ENCODE assay signal across 19 cellular contexts in the genomic region with DNA sequence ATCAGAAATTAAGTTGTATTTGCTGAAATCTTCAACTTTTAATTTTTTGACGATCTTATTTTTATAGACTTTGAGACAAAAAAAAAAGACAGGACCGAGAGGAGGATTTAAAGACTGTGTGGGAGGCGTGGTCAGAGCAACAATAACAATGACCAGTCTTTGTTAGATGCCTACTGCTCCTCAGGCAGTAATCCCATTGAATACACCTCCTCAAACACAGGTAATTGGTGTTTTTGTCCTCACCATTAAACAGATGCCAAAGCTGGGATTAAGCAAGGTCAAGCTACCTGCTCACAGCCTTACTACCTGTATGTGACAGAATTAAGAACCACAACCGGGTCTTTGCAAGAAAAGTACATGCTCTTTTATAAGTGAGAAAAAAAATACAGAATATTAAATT.
DNase-seq lines count a peak whose midpoint lies in the region; ATAC-seq, FAIRE-seq and TF ChIP-seq lines count a peak whose summit lies in the region.
"Had no signal": no experiment of that assay in that cellular context is flagged by ENCODE, and none has a peak within 500 bp of the region (broad histone marks: within the 10 kb centered on the region; RNA-seq: fewer than 3 reads in every experiment).

No MANE protein-coding gene starts in this region.

- H3K9ac ChIP-seq in H1 (replicated peaks in 1 of 4; ENCODE audit: extremely low read depth in 1 of 4, low read depth in 3 of 4, low read length in 3 of 4): no peak overlapping the region

- DNase-seq in COR-L47 (lab: John Stamatoyannopoulos, UW): peak; percentile 57
- peak; percentile 20 to 30 for DNase-seq in HAP-1 (ENCODE audit: low spot score in 2 of 2)
- DNase-seq in H1 (ENCODE audit: low read depth in 1 of 2, low spot score in 2 of 2): peak in 1 of 2 experiments; percentile 2
- DNase-seq in iPS-NIHi11 (ENCODE audit: low spot score): peak; percentile 63
- no peak for DNase-seq in Right ventricle myocardium inferior (ENCODE audit: missing footprints)
- no peak for DNase-seq in C1 segment of cervical spinal cord (lab: John Stamatoyannopoulos, UW)
- no peak for DNase-seq in activated CD4-positive, alpha-beta T cell treated with anti-CD3 and anti-CD28 coated beads, Interleukin-2, amount 50 U/mL, for 48 hours
- DNase-seq: BE2C; CD4-positive, alpha-beta memory T cell; DMS79; HCEC 1CT; IMR-90; NCI-H1436; NCI-H510A treated with DMSO at 0.1 percent for 48 hours; SHP77 had no signal

- H3K27ac ChIP-seq in H1 (ENCODE audit: low read depth, low read length): no peak overlapping the region
- H3K27ac ChIP-seq: HL-60, SK-N-MC had no signal

- H3K9me3 ChIP-seq in HAP-1 (no peaks in the 10 kb centered on the region), H1 (ENCODE audit: insufficient read depth in 2 of 2, low read depth in 1 of 2, low read length in 1 of 2) (no peaks in the 10 kb centered on the region)
- H3K9me3 ChIP-seq: BE2C had no signal

- no peaks in the 10 kb centered on the region for H3K23me2 ChIP-seq in H1 (ENCODE audit: low read depth, low read length)

- TF ChIP-seq EP300 in H1 (IDR thresholded peaks at IDR 0.05; ENCODE audit: borderline replicate concordance in 1 of 2, low read depth in 2 of 2, low read length in 2 of 2): no peak

- no peak overlapping the region for H3K4me3 ChIP-seq in HAP-1
- H3K4me3 ChIP-seq in H1 (ENCODE audit: extremely low read depth in 1 of 4, insufficient read depth in 2 of 4, low read depth in 3 of 4, low read length in 4 of 4): peak overlapping the region in 1 of 4 experiments; percentile 23; a peak in 1 of 8 replicates
- H3K4me3 ChIP-seq: SK-N-MC had no signal

- H4K5ac ChIP-seq in H1 (ENCODE audit: insufficient read length, low read depth, low read length): no peak overlapping the region

- FAIRE-seq in H1 (lab: Jason Lieb, UNC): peak; percentile 97
- FAIRE-seq: A204.1 had no signal

- H2AK5ac ChIP-seq in H1 (ENCODE audit: low read depth, low read length): no peak overlapping the region

- no peak for ATAC-seq in Right ventricle myocardium inferior
- ATAC-seq in GM21529 (IDR thresholded peaks at IDR 0.05; ENCODE audit: unreplicated experiment): no peak

- H3K79me2 ChIP-seq in H1 (ENCODE audit: control insufficient read depth in 1 of 2, insufficient read depth in 2 of 2, low read length in 2 of 2): no peaks in the 10 kb centered on the region

- H3K27me3 ChIP-seq in HAP-1 (ENCODE audit: low read depth) (no peaks in the 10 kb centered on the region), H1 (replicated peaks in 1 of 4; ENCODE audit: control insufficient read depth in 3 of 4, extremely low read depth in 1 of 4, insufficient read depth in 3 of 4, low read length in 3 of 4) (peaks cover 0 to 1% (median 0%) of the 10 kb centered on the region in 4 experiments; a peak in 2 of 7 replicates)
- H3K27me3 ChIP-seq: BE2C had no signal

- H4K91ac ChIP-seq in H1 (replicated peaks; ENCODE audit: insufficient read length, low read length): no peak overlapping the region

- H3K23ac ChIP-seq in H1 (ENCODE audit: insufficient read length): no peak overlapping the region

- H2BK5ac ChIP-seq in H1 (ENCODE audit: low read depth, low read length): no peak overlapping the region

- H4K8ac ChIP-seq in H1 (ENCODE audit: extremely low read depth, insufficient read depth, low read length): no peak overlapping the region

- H3K4me1 ChIP-seq in HAP-1 (no peaks in the 10 kb centered on the region), H1 (replicated peaks in 1 of 4; ENCODE audit: control insufficient read depth in 3 of 4, insufficient read depth in 4 of 4, low read length in 3 of 4) (peaks cover 0 to 11% (median 4%) of the 10 kb centered on the region in 4 experiments; a peak in 3 of 7 replicates)
- H3K4me1 ChIP-seq: BE2C had no signal

- H2BK12ac ChIP-seq in H1 (ENCODE audit: low read depth, low read length): no peak overlapping the region

- no peak overlapping the region for H3K56ac ChIP-seq in H1 (replicated peaks; ENCODE audit: insufficient read length, low read depth, low read length)

- no peaks in the 10 kb centered on the region for H3K79me1 ChIP-seq in H1 (ENCODE audit: low read depth, low read length)

- no peak overlapping the region for H3K18ac ChIP-seq in H1 (ENCODE audit: extremely low read depth, low read length)

- H3K4me2 ChIP-seq in H1 (ENCODE audit: insufficient read depth in 1 of 2, low read depth in 2 of 2, low read length in 2 of 2): no peak overlapping the region; a peak in 1 of 4 replicates

- POLR2A ChIA-PET in H1 (lab: Charles Lee; ENCODE audit: partially characterized antibody): no interaction called here

- H3K14ac ChIP-seq in H1 (ENCODE audit: insufficient read length): no peak overlapping the region

- H3K36me3 ChIP-seq in HAP-1 (replicated peaks): no peaks in the 10 kb centered on the region
- H3K36me3 ChIP-seq in H1 (ENCODE audit: control insufficient read depth in 2 of 4, insufficient read depth in 4 of 4, low read length in 3 of 4): no peaks in the 10 kb centered on the region
- H3K36me3 ChIP-seq: BE2C had no signal

- CTCF ChIA-PET in H1 (lab: Charles Lee; ENCODE audit: partially characterized antibody): no interaction called here

- H2BK120ac ChIP-seq in H1 (replicated peaks; ENCODE audit: low read depth, low read length): no peak overlapping the region

- TF ChIP-seq CTCF in H1 (IDR thresholded peaks at IDR 0.05; ENCODE audit: control extremely low read depth in 1 of 3, insufficient read depth in 1 of 3, low read depth in 1 of 3, low read length in 3 of 3): no peak

- intact Hi-C loops in Right ventricle myocardium inferior (cut with DNase I): no loop called here

- H2BK20ac ChIP-seq in H1 (ENCODE audit: low read length): no peak overlapping the region

- H4K20me1 ChIP-seq in H1 (replicated peaks in 1 of 2; ENCODE audit: control insufficient read depth in 1 of 2, insufficient read depth in 2 of 2, low read length in 2 of 2): no peaks in the 10 kb centered on the region

- in situ Hi-C loops in HAP-1 (cut with MboI; ENCODE audit: low sequenced_read_pairs): no loop called here

- TF ChIP-seq POLR2A in H1 (IDR thresholded peaks at IDR 0.05; ENCODE audit: control extremely low read depth in 1 of 2, low read depth in 2 of 2, low read length in 2 of 2): no peak

- TF ChIP-seq RAD21 in H1 (IDR thresholded peaks at IDR 0.05 in 1 of 2, conservative IDR thresholded peaks at IDR 0.05 in 1 of 2; ENCODE audit: low read depth in 2 of 2, low read length in 2 of 2): no peak

- H3K4ac ChIP-seq in H1 (replicated peaks; ENCODE audit: insufficient read length, low read depth, low read length): no peak overlapping the region

- H2BK15ac ChIP-seq in H1 (ENCODE audit: low read length): no peak overlapping the region

- WGBS in H1 (ENCODE audit: extremely low coverage in 1 of 2, insufficient coverage in 1 of 2, insufficient read length in 1 of 2, insufficient replicate concordance in 2 of 2, low coverage in 1 of 2, low lambda C conversion rate in 2 of 2, missing lambda C conversion rate in 1 of 2), 2 experiments: 27% methylated on average over 4 of the region's 4 CpGs; no CpG with 5 or more reads in 1 of the 2 experiments

- no peak overlapping the region for H2AFZ ChIP-seq in H1 (ENCODE audit: low read length)

TF ChIP-seq in H1, 55 proteins besides CTCF, POLR2A, EP300 and RAD21 (continues in another document):
- peak in 1 of 2 experiments; percentile 58 for TF ChIP-seq BCL11A (IDR thresholded peaks at IDR 0.05; ENCODE audit: low read depth in 2 of 2, low read length in 2 of 2)
- 0 out of 2 replicates have a peak, but pooled peaks have one; percentile 58 for TF ChIP-seq SP1 (IDR thresholded peaks at IDR 0.05; ENCODE audit: low read depth, low read length)
- TF ChIP-seq CREB1 (IDR thresholded peaks at IDR 0.05): no peak
- TF ChIP-seq TCF12 (IDR thresholded peaks at IDR 0.05; ENCODE audit: low read depth, low read length): peak; percentile 78; the same call in 1 of the 2 replicates
- no peak for TF ChIP-seq HDAC2 (IDR thresholded peaks at IDR 0.05; ENCODE audit: borderline replicate concordance in 1 of 2, low read depth in 2 of 2, low read length in 2 of 2)
- no peak for TF ChIP-seq SRF (IDR thresholded peaks at IDR 0.05; ENCODE audit: low read depth, low read length)

Comparison
In these comparisons a context has a peak if more than half of its experiments do, and no peak if none do; other contexts are left out.
1. DNase-seq: peak in COR-L47 (single experiment), HAP-1 (2 of 2) and iPS-NIHi11 (single experiment); none in Right ventricle myocardium inferior (single experiment), C1 segment of cervical spinal cord (0 of 14) and activated CD4-positive, alpha-beta T cell treated with anti-CD3 and anti-CD28 coated beads, Interleukin-2, amount 50 U/mL, for 48 hours (0 of 2).